Comparison of ENCODE assay signal across 31 cellular contexts in the genomic region with DNA sequence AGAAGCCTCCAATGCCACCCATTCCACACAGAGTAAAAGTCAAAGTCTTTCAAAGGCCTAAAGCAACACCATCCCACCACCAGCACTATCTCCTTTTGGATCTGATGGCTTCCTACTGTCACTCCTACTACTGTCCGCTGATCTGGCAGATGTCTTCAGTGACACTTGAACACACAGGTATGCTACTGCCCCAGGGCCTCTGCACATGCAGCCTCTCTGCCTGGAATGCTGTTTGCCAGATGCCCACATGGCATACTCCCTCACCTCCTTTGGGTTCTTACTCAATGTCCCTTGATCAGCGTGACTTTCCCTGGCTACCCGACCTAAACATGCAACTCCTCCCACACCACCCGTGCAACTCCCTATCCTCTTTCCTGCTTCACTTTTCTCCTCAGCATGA.
"Had no signal": no experiment of that assay in that cellular context is flagged by ENCODE, and none has a peak within 500 bp of the region (broad histone marks: within the 10 kb centered on the region; RNA-seq: fewer than 3 reads in every experiment).

No MANE protein-coding gene starts in this region.

- H3K9me3 Mint-ChIP-seq: activated CD4-positive, alpha-beta T cell treated with anti-CD3 and anti-CD28 coated beads, Interleukin-2, amount 10 ng/mL, durations not matched to agents 24 days and 14 days; activated naive CD4-positive, alpha-beta T cell treated with anti-CD3 and anti-CD28 coated beads, Interleukin-2, amount 50 U/mL, for 24 hours; activated naive CD8-positive, alpha-beta T cell treated with anti-CD3 and anti-CD28 coated beads, Interleukin-2, amount 10 ng/mL, durations not matched to agents 7 days and 5 days; activated T-cell treated with anti-CD3 and anti-CD28 coated beads, Interleukin-2, amount 50 U/mL, for 24 hours; activated T-helper 2 cell treated with anti-CD3 and anti-CD28 coated beads, Interferon-gamma antibody, Interleukin-2, Interleukin-4, amounts not matched to agents 10 μg/mL and 5 μg/mL and 100 μg/mL, durations not matched to agents 14 hours and 24 hours and 36 hours had no signal

- DNase-seq: activated CD4-positive, alpha-beta T cell treated with anti-CD3 and anti-CD28 coated beads, Interleukin-2, amount 10 ng/mL, durations not matched to agents 24 days and 14 days; activated CD4-positive, alpha-beta T cell treated with anti-CD3 and anti-CD28 coated beads, Interleukin-2, amount 50 U/mL, for 4 hours; activated CD8-positive, alpha-beta T cell treated with anti-CD3 and anti-CD28 coated beads, Interleukin-2, amount 10 ng/mL, durations not matched to agents 7 days and 5 days; activated gamma-delta T cell; activated naive CD4-positive, alpha-beta T cell treated with Interleukin-2 at 50 U/mL for 16 hours; activated naive CD8-positive, alpha-beta T cell treated with anti-CD3 and anti-CD28 coated beads, Interleukin-2, amount 10 ng/mL, durations not matched to agents 7 days and 5 days; activated T-cell treated with anti-CD3 and anti-CD28 coated beads, Interleukin-2, amount 50 U/mL, for 24 hours; amygdala; Kasumi-1; KG1; MG63; NCI-H1048; NCI-H1105 treated with DMSO at 0.1 percent for 48 hours; NCI-H1436; NCI-H1694; NCI-H1930; NCI-H2081 treated with DMSO at 0.1 percent for 48 hours; NCI-H226; NCI-H524 treated with DMSO at 0.1 percent for 48 hours; NCI-H748 treated with DMSO at 0.1 percent for 48 hours; NK-92 treated with Interleukin-12 subunit alpha and Interleukin-12 subunit beta, amount 100 ng/mL, for 24 hours; PC-3; Peyer's patch; RPMI8226; SHP77 treated with DMSO at 0.1 percent for 48 hours; SW 1271; T-helper 1 cell; T-helper 2 cell; T-helper 9 cell had no signal

- H3K27ac Mint-ChIP-seq: activated CD4-positive, alpha-beta T cell treated with anti-CD3 and anti-CD28 coated beads, Interleukin-2, amount 10 ng/mL, durations not matched to agents 24 days and 14 days; activated CD8-positive, alpha-beta T cell treated with anti-CD3 and anti-CD28 coated beads, Interleukin-2, amount 10 ng/mL, durations not matched to agents 7 days and 5 days; activated naive CD4-positive, alpha-beta T cell treated with anti-CD3 and anti-CD28 coated beads, Interleukin-2, amount 50 U/mL, for 24 hours; activated naive CD8-positive, alpha-beta T cell treated with anti-CD3 and anti-CD28 coated beads, Interleukin-2, amount 10 ng/mL, durations not matched to agents 7 days and 5 days; activated T-cell treated with anti-CD3 and anti-CD28 coated beads, Interleukin-2, amount 50 U/mL, for 24 hours; activated T-helper 2 cell treated with anti-CD3 and anti-CD28 coated beads, Interferon-gamma antibody, Interleukin-2, Interleukin-4, amounts not matched to agents 10 μg/mL and 5 μg/mL and 100 μg/mL, durations not matched to agents 14 hours and 24 hours and 36 hours had no signal

- ATAC-seq: activated CD8-positive, alpha-beta T cell treated with anti-CD3 and anti-CD28 coated beads, Interleukin-2, amount 10 ng/mL, durations not matched to agents 7 days and 5 days; PC-3 had no signal

- H3K4me1 Mint-ChIP-seq: activated CD4-positive, alpha-beta T cell treated with anti-CD3 and anti-CD28 coated beads, Interleukin-2, amount 10 ng/mL, durations not matched to agents 24 days and 14 days; activated naive CD4-positive, alpha-beta T cell treated with anti-CD3 and anti-CD28 coated beads, Interleukin-2, amount 50 U/mL, for 24 hours; activated naive CD8-positive, alpha-beta T cell treated with anti-CD3 and anti-CD28 coated beads, Interleukin-2, amount 10 ng/mL, durations not matched to agents 7 days and 5 days had no signal

- H3K4me3 Mint-ChIP-seq: activated CD4-positive, alpha-beta T cell treated with anti-CD3 and anti-CD28 coated beads, Interleukin-2, amount 10 ng/mL, durations not matched to agents 24 days and 14 days; activated CD8-positive, alpha-beta T cell treated with anti-CD3 and anti-CD28 coated beads, Interleukin-2, amount 10 ng/mL, durations not matched to agents 7 days and 5 days; activated naive CD4-positive, alpha-beta T cell treated with anti-CD3 and anti-CD28 coated beads, Interleukin-2, amount 50 U/mL, for 24 hours; activated naive CD8-positive, alpha-beta T cell treated with anti-CD3 and anti-CD28 coated beads, Interleukin-2, amount 10 ng/mL, durations not matched to agents 7 days and 5 days; activated T-cell treated with anti-CD3 and anti-CD28 coated beads, Interleukin-2, amount 50 U/mL, for 24 hours had no signal

- H3K36me3 Mint-ChIP-seq: activated naive CD4-positive, alpha-beta T cell treated with anti-CD3 and anti-CD28 coated beads, Interleukin-2, amount 50 U/mL, for 24 hours; activated naive CD8-positive, alpha-beta T cell treated with anti-CD3 and anti-CD28 coated beads, Interleukin-2, amount 10 ng/mL, durations not matched to agents 7 days and 5 days had no signal
